8 cellular contexts compared by ENCODE assay signal in genomic region chr1:181504294-181505115, GRCh38.
DNase-seq lines count a peak whose midpoint lies in the region; ATAC-seq and TF ChIP-seq lines count a peak whose summit lies in the region.

No MANE protein-coding gene starts in this region.

- no peak overlapping the region for H3K4me3 Mint-ChIP-seq in T-helper 1 cell treated with Interleukin-12 subunit alpha and Interleukin-12 subunit beta and Interleukin-4 antibody, amounts not matched to agents 30 μg/mL and 1 μg/mL, for 36 hours
- H3K4me3 Mint-ChIP-seq in memory B cell: peak overlapping the region; percentile 80

- H3K9me2 ChIP-seq in Loucy (replicated peaks; ENCODE audit: low read depth, low read length): no peaks in the 10 kb centered on the region

- no peak overlapping the region for H3K4me2 ChIP-seq in Loucy (ENCODE audit: low read depth, low read length, poor library complexity, severe bottlenecking)

- H3K27me3 ChIP-seq in Loucy (ENCODE audit: insufficient read depth, low read length, poor library complexity, severe bottlenecking): no peaks in the 10 kb centered on the region

- H3K9me3 Mint-ChIP-seq in T-helper 1 cell treated with Interleukin-12 subunit alpha and Interleukin-12 subunit beta and Interleukin-4 antibody, amounts not matched to agents 30 μg/mL and 1 μg/mL, for 36 hours: no peaks in the 10 kb centered on the region
- H3K9me3 Mint-ChIP-seq in memory B cell: peaks cover 1% of the 10 kb centered on the region

- H3K27ac ChIP-seq in coronary artery: no peak overlapping the region

- peaks cover 4% of the 10 kb centered on the region for H3K27me3 Mint-ChIP-seq in T-helper 1 cell treated with Interleukin-12 subunit alpha and Interleukin-12 subunit beta and Interleukin-4 antibody, amounts not matched to agents 30 μg/mL and 1 μg/mL, for 36 hours (ENCODE audit: low read depth)
- H3K27me3 Mint-ChIP-seq in memory B cell: no peaks in the 10 kb centered on the region

- no peaks in the 10 kb centered on the region for H3K4me1 ChIP-seq in Loucy (ENCODE audit: insufficient read depth, low read length, poor library complexity, severe bottlenecking)

- H3K9me3 ChIP-seq in Loucy (ENCODE audit: insufficient read depth, low read depth, low read length): no peaks in the 10 kb centered on the region

- peaks cover 7% of the 10 kb centered on the region for H3K4me1 Mint-ChIP-seq in T-helper 1 cell treated with Interleukin-12 subunit alpha and Interleukin-12 subunit beta and Interleukin-4 antibody, amounts not matched to agents 30 μg/mL and 1 μg/mL, for 36 hours (ENCODE audit: low read depth)
- H3K4me1 Mint-ChIP-seq in memory B cell: peaks cover 60% of the 10 kb centered on the region

- H3F3A ChIP-seq in Loucy (ENCODE audit: low read depth): no peaks in the 10 kb centered on the region

- ATAC-seq in GM18499 (IDR thresholded peaks at IDR 0.05; ENCODE audit: insufficient read depth, unreplicated experiment) (peak; percentile 47), HG02571 (IDR thresholded peaks at IDR 0.05; ENCODE audit: unreplicated experiment) (peak; percentile 44), memory B cell (ENCODE audit: low read depth) (peak; percentile 72)

- H3K4me3 ChIP-seq in Loucy (ENCODE audit: low read length, poor library complexity, severe bottlenecking) (no peak overlapping the region), coronary artery (no peak overlapping the region)

- no peak overlapping the region for H2AFZ ChIP-seq in Loucy (ENCODE audit: low read length)

- peak; percentile 68 for TF ChIP-seq CTCF in Loucy (conservative IDR thresholded peaks at IDR 0.05; ENCODE audit: low read length)
- TF ChIP-seq CTCF in coronary artery (IDR thresholded peaks at IDR 0.05): no peak

- peak overlapping the region; percentile 60 for H3K27ac Mint-ChIP-seq in T-helper 1 cell treated with Interleukin-12 subunit alpha and Interleukin-12 subunit beta and Interleukin-4 antibody, amounts not matched to agents 30 μg/mL and 1 μg/mL, for 36 hours
- peak overlapping the region; percentile 94 for H3K27ac Mint-ChIP-seq in memory B cell

- no peaks in the 10 kb centered on the region for H3K36me3 Mint-ChIP-seq in T-helper 1 cell treated with Interleukin-12 subunit alpha and Interleukin-12 subunit beta and Interleukin-4 antibody, amounts not matched to agents 30 μg/mL and 1 μg/mL, for 36 hours (ENCODE audit: low read depth)
- H3K36me3 Mint-ChIP-seq in memory B cell: peaks cover 2% of the 10 kb centered on the region

- DNase-seq in Ammon's horn (ENCODE audit: low spot score): peak; percentile 39
- peak in 1 of 2 donors; percentile 14 for DNase-seq in memory B cell (ENCODE audit: low spot score in 2 of 2)
- DNase-seq in coronary artery (ENCODE audit: low spot score): no peak
- DNase-seq in central memory CD4-positive, alpha-beta T cell: no peak

- H4K20me1 ChIP-seq in Loucy (ENCODE audit: insufficient read depth, low read length, poor library complexity, severe bottlenecking): no peaks in the 10 kb centered on the region

- no peaks in the 10 kb centered on the region for H3K36me3 ChIP-seq in Loucy (ENCODE audit: insufficient read depth, low read length)

- no peak overlapping the region for H3K9ac ChIP-seq in Loucy (ENCODE audit: low read depth, low read length, poor library complexity, severe bottlenecking)

- H3K79me2 ChIP-seq in Loucy (ENCODE audit: insufficient read depth, low read length): no peaks in the 10 kb centered on the region
